In genomic region chrX:130110379-130111219, GRCh38 we compare ENCODE assay signal across 7 cellular contexts. TPM values are rescaled to one million over a fixed set of nuclear protein-coding genes. Genes with fewer than 3 reads are reported as not detected.
DNase-seq lines count a peak whose midpoint lies in the region; ATAC-seq, FAIRE-seq and TF ChIP-seq lines count a peak whose summit lies in the region.

Gene ELF4 (minus strand): TSS chrX:130110497. CDS start chrX:130081330, 29,167 bp downstream.

- H3K27me3 ChIP-seq in uterus: no peaks in the 10 kb centered on the region

- ATAC-seq in HG02588 (IDR thresholded peaks at IDR 0.05; ENCODE audit: unreplicated experiment) (peak; percentile 44), esophagus mucosa (peak; percentile 76), natural killer cell (peak; percentile 69 to 84 (median 74))

- H3K4me3 Mint-ChIP-seq in natural killer cell: peak within 1 kb of the TSS; percentile 91

- TF ChIP-seq CTCF in natural killer cell (IDR thresholded peaks at IDR 0.05) (no peak), uterus (IDR thresholded peaks at IDR 0.05) (no peak)

- no peaks in the 10 kb centered on the region for H3K36me3 ChIP-seq in uterus

- H3K4me1 Mint-ChIP-seq in natural killer cell: peaks cover 30 to 40% of the 10 kb centered on the region in 2 donors

- intact Hi-C loops in natural killer cell (cut with micrococcal nuclease): no loop called here
- intact Hi-C loops in uterus (cut with DNase I; ENCODE audit: low total_unique reads): no loop called here

- no peaks in the 10 kb centered on the region for H3K36me3 Mint-ChIP-seq in natural killer cell

- no peaks in the 10 kb centered on the region for H3K9me3 ChIP-seq in uterus

- TF ChIP-seq POLR2A in GM12892 (IDR thresholded peaks at IDR 0.05; ENCODE audit: low read depth, low read length) (no peak; the same call in 1 of the 2 replicates), uterus (IDR thresholded peaks at IDR 0.05) (no peak)

- H3K27me3 Mint-ChIP-seq in natural killer cell (ENCODE audit: low read depth in 2 of 2): no peaks in the 10 kb centered on the region

- peak within 1 kb of the TSS; percentile 38 to 67 for H3K4me3 ChIP-seq in uterus

- no peaks in the 10 kb centered on the region for H3K9me3 Mint-ChIP-seq in natural killer cell

- FAIRE-seq in GM12892 (lab: Jason Lieb, UNC): no peak

- H3K27ac Mint-ChIP-seq in natural killer cell: peak within 1 kb of the TSS; percentile 83 to 91

- peak within 1 kb of the TSS; percentile 94 to 97 for H3K27ac ChIP-seq in uterus

- peak; percentile 60 for DNase-seq in GM12892 (ENCODE audit: insufficient read length)
- DNase-seq in NCI-H774 (lab: John Stamatoyannopoulos, UW): peak; percentile 52
- DNase-seq in activated T-cell treated with anti-CD3 and anti-CD28 coated beads for 24 hours (ENCODE audit: low read depth): peak; percentile 41
- peak; percentile 57 for DNase-seq in natural killer cell
- DNase-seq in uterus: peak; percentile 56 to 57

- no peaks in the 10 kb centered on the region for H3K4me1 ChIP-seq in uterus

RNA-seq across cellular contexts. Expression of gene ELF4, which starts in this region (rescaled TPM):
- polyA plus RNA-seq in GM12892 (2012; ENCODE audit: missing spikeins): 12.9 TPM
- 11.2 TPM for total RNA-seq in esophagus mucosa
- total RNA-seq in natural killer cell: 100 to 1,000 TPM in 1 of 3 donors, 10 to 100 TPM in 2; 83.3 to 105 (median 98.7) TPM
- 10 to 100 TPM in 2 of 4 donors, 1 to 10 TPM in 2; 4.6 to 22.3 (median 11.8) TPM for total RNA-seq in uterus

Comparison
In these comparisons a context has a peak if more than half of its experiments do, and no peak if none do; other contexts are left out.
1. Peak in every context shown above with its lines: DNase-seq, ATAC-seq, H3K4me3 ChIP-seq and H3K27ac ChIP-seq.